In the genomic region with DNA sequence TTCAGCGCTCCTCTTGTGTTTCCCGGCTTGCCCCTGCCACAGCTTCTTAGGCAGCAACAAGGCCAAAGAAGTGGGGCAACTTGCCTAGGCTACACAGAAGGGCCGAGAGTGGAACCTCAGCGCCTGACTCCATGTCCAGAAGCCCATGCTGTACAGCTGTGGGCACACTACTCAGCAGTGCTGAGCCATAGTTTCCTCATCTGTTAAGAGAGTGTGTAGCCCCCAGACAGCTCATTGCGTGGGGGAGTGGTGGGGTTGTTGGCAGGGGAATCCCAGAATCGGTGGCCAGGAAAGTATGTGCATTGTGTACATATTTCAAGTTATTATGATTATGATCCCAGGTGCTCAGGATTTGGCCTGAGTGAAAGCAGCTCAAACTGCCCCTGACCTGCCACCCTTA, we compare ENCODE assay signal across 15 cellular contexts.
DNase-seq lines count a peak whose midpoint lies in the region; ATAC-seq and TF ChIP-seq lines count a peak whose summit lies in the region.
"Had no signal": no experiment of that assay in that cellular context is flagged by ENCODE, and none has a peak within 500 bp of the region (broad histone marks: within the 10 kb centered on the region; RNA-seq: fewer than 3 reads in every experiment).

No MANE protein-coding gene starts in this region.

- H3K4me1 Mint-ChIP-seq in activated CD4-positive, alpha-beta T cell treated with anti-CD3 and anti-CD28 coated beads for 36 hours: peaks cover 6% of the 10 kb centered on the region
- peaks cover 29% of the 10 kb centered on the region for H3K4me1 Mint-ChIP-seq in stimulated activated naive CD8-positive, alpha-beta T cell treated with anti-CD3 and anti-CD28 coated beads, Interleukin-15, amount 100 ng/mL, for 72 hours
- peaks cover 31% of the 10 kb centered on the region for H3K4me1 Mint-ChIP-seq in stimulated activated naive CD8-positive, alpha-beta T cell treated with anti-CD3 and anti-CD28 coated beads, Interleukin-15, Interleukin-2, amounts not matched to agents 100 ng/mL and 50 ng/mL, for 24 hours (ENCODE audit: low read depth)

- TF ChIP-seq CTCF in omental fat pad (IDR thresholded peaks at IDR 0.05): no peak

- no peak overlapping the region for H3K27ac Mint-ChIP-seq in activated CD4-positive, alpha-beta T cell treated with anti-CD3 and anti-CD28 coated beads for 36 hours
- no peak overlapping the region for H3K27ac Mint-ChIP-seq in stimulated activated naive CD8-positive, alpha-beta T cell treated with anti-CD3 and anti-CD28 coated beads, Interleukin-15, amount 100 ng/mL, for 72 hours
- H3K27ac Mint-ChIP-seq in stimulated activated naive CD8-positive, alpha-beta T cell treated with anti-CD3 and anti-CD28 coated beads, Interleukin-15, Interleukin-2, amounts not matched to agents 100 ng/mL and 50 ng/mL, for 24 hours: peak overlapping the region; percentile 68
- H3K27ac Mint-ChIP-seq: CD4-positive, alpha-beta T cell had no signal

- H3K27me3 Mint-ChIP-seq in activated CD4-positive, alpha-beta T cell treated with anti-CD3 and anti-CD28 coated beads for 36 hours: peaks cover 3% of the 10 kb centered on the region
- H3K27me3 Mint-ChIP-seq in stimulated activated naive CD8-positive, alpha-beta T cell treated with anti-CD3 and anti-CD28 coated beads, Interleukin-15, amount 100 ng/mL, for 72 hours: peaks cover 6% of the 10 kb centered on the region
- peaks cover 4% of the 10 kb centered on the region for H3K27me3 Mint-ChIP-seq in stimulated activated naive CD8-positive, alpha-beta T cell treated with anti-CD3 and anti-CD28 coated beads, Interleukin-15, Interleukin-2, amounts not matched to agents 100 ng/mL and 50 ng/mL, for 24 hours
- H3K27me3 Mint-ChIP-seq: CD4-positive, alpha-beta T cell had no signal

- intact Hi-C loops in activated CD4-positive, alpha-beta T cell treated with anti-CD3 and anti-CD28 coated beads for 36 hours (cut with DNase I, micrococcal nuclease): no loop called here

- peak; percentile 39 for ATAC-seq in activated CD4-positive, alpha-beta T cell treated with anti-CD3 and anti-CD28 coated beads for 36 hours
- peak; percentile 89 for ATAC-seq in stimulated activated naive CD8-positive, alpha-beta T cell treated with anti-CD3 and anti-CD28 coated beads, Interleukin-15, Interleukin-2, amounts not matched to agents 100 U/mL and 50 U/mL, for 24 hours
- no peak for ATAC-seq in stimulated activated naive CD8-positive, alpha-beta T cell treated with anti-CD3 and anti-CD28 coated beads, Interleukin-15, amount 100 ng/mL, for 72 hours
- ATAC-seq in omental fat pad (ENCODE audit: low FRiP score) (peak; percentile 71), GM19328 (IDR thresholded peaks at IDR 0.05; ENCODE audit: unreplicated experiment) (no peak)
- ATAC-seq: A549 had no signal

- H3K9me3 Mint-ChIP-seq in activated CD4-positive, alpha-beta T cell treated with anti-CD3 and anti-CD28 coated beads for 36 hours (ENCODE audit: low read depth): peaks cover 17% of the 10 kb centered on the region
- peaks cover 17 to 21% of the 10 kb centered on the region in 2 donors for H3K9me3 Mint-ChIP-seq in stimulated activated naive CD8-positive, alpha-beta T cell treated with anti-CD3 and anti-CD28 coated beads, Interleukin-15, amount 100 ng/mL, for 72 hours
- peaks cover 15% of the 10 kb centered on the region for H3K9me3 Mint-ChIP-seq in stimulated activated naive CD8-positive, alpha-beta T cell treated with anti-CD3 and anti-CD28 coated beads, Interleukin-15, Interleukin-2, amounts not matched to agents 100 ng/mL and 50 ng/mL, for 24 hours

- no peaks in the 10 kb centered on the region for H3K36me3 Mint-ChIP-seq in activated CD4-positive, alpha-beta T cell treated with anti-CD3 and anti-CD28 coated beads for 36 hours (ENCODE audit: low read depth)
- H3K36me3 Mint-ChIP-seq in stimulated activated naive CD8-positive, alpha-beta T cell treated with anti-CD3 and anti-CD28 coated beads, Interleukin-15, Interleukin-2, amounts not matched to agents 100 ng/mL and 50 ng/mL, for 24 hours (ENCODE audit: low read depth): no peaks in the 10 kb centered on the region

- CTCF ChIA-PET in activated CD4-positive, alpha-beta T cell treated with anti-CD3 and anti-CD28 coated beads for 36 hours (lab: Charles Lee): interaction anchor here (0.5 to 2.4 kb wide), 4 partner anchors 77 to 1613 kb away, joined by 3 to 10 read pairs (median 4); no protein-coding TSS in a partner anchor

- peak; percentile 13 for DNase-seq in activated CD4-positive, alpha-beta T cell treated with anti-CD3 and anti-CD28 coated beads for 36 hours
- no peak for DNase-seq in activated CD4-positive, alpha-beta T cell treated with anti-CD3 and anti-CD28 coated beads, Interleukin-2, amount 50 U/mL, for 1 hour
- DNase-seq in stimulated activated naive CD8-positive, alpha-beta T cell treated with anti-CD3 and anti-CD28 coated beads, Interleukin-15, Interleukin-2, amounts not matched to agents 100 U/mL and 50 U/mL, for 24 hours: peak; percentile 28
- DNase-seq in stimulated activated naive CD8-positive, alpha-beta T cell treated with anti-CD3 and anti-CD28 coated beads, Interleukin-15, amount 100 ng/mL, for 72 hours: no peak
- DNase-seq in omental fat pad (ENCODE audit: low spot score): no peak
- no peak for DNase-seq in NCI-H2227 treated with DMSO at 0.1 percent for 48 hours (lab: John Stamatoyannopoulos, UW)
- DNase-seq: AML-193; Caco-2; CD4-positive, alpha-beta T cell; GDM1; GOT3; H7 had no signal

- H3K4me3 Mint-ChIP-seq in activated CD4-positive, alpha-beta T cell treated with anti-CD3 and anti-CD28 coated beads for 36 hours: no peak overlapping the region
- no peak overlapping the region for H3K4me3 Mint-ChIP-seq in stimulated activated naive CD8-positive, alpha-beta T cell treated with anti-CD3 and anti-CD28 coated beads, Interleukin-15, amount 100 ng/mL, for 72 hours
- no peak overlapping the region for H3K4me3 Mint-ChIP-seq in stimulated activated naive CD8-positive, alpha-beta T cell treated with anti-CD3 and anti-CD28 coated beads, Interleukin-15, Interleukin-2, amounts not matched to agents 100 ng/mL and 50 ng/mL, for 24 hours
- H3K4me3 Mint-ChIP-seq: CD4-positive, alpha-beta T cell had no signal

- POLR2A ChIA-PET in activated CD4-positive, alpha-beta T cell treated with anti-CD3 and anti-CD28 coated beads for 36 hours (lab: Charles Lee): no interaction called here

Comparison
In these comparisons a context has a peak if more than half of its experiments do, and no peak if none do; other contexts are left out.
1. ATAC-seq: peak in activated CD4-positive, alpha-beta T cell treated with anti-CD3 and anti-CD28 coated beads for 36 hours (single experiment), stimulated activated naive CD8-positive, alpha-beta T cell treated with anti-CD3 and anti-CD28 coated beads, Interleukin-15, Interleukin-2, amounts not matched to agents 100 U/mL and 50 U/mL, for 24 hours (single experiment) and omental fat pad (single experiment); none in stimulated activated naive CD8-positive, alpha-beta T cell treated with anti-CD3 and anti-CD28 coated beads, Interleukin-15, amount 100 ng/mL, for 72 hours (single experiment) and GM19328 (single experiment).
2. DNase-seq: peak in activated CD4-positive, alpha-beta T cell treated with anti-CD3 and anti-CD28 coated beads for 36 hours (single experiment) and stimulated activated naive CD8-positive, alpha-beta T cell treated with anti-CD3 and anti-CD28 coated beads, Interleukin-15, Interleukin-2, amounts not matched to agents 100 U/mL and 50 U/mL, for 24 hours (single experiment); none in activated CD4-positive, alpha-beta T cell treated with anti-CD3 and anti-CD28 coated beads, Interleukin-2, amount 50 U/mL, for 1 hour (single experiment), stimulated activated naive CD8-positive, alpha-beta T cell treated with anti-CD3 and anti-CD28 coated beads, Interleukin-15, amount 100 ng/mL, for 72 hours (0 of 2), omental fat pad (single experiment) and NCI-H2227 treated with DMSO at 0.1 percent for 48 hours (single experiment).